ENCODE assay signal across 9 cellular contexts in the genomic region with DNA sequence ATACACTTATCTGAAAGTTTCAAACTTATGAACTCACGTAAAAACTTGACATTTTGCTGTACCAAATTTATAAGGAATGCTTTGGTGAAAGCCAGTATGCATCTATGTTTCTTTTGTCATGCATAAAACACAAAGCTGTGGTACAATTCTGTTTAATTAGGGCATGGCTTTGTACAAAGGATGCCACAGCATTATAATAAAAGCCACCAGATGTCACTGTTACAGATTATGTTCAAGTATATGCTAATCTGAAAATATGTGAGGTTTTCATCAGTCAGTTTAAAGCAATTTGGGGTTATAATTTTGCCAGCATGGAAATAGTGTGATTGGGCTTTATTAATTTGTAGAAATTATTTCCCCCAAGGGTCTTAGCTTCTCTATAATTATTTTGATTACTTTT.
A peak's percentile ranks its signal among the peaks of the same experiment; 100 is the strongest.
DNase-seq lines count a peak whose midpoint lies in the region; ATAC-seq, FAIRE-seq and TF ChIP-seq lines count a peak whose summit lies in the region.
"Had no signal": no experiment of that assay in that cellular context is flagged by ENCODE, and none has a peak within 500 bp of the region (broad histone marks: within the 10 kb centered on the region; RNA-seq: fewer than 3 reads in every experiment).

No MANE protein-coding gene starts in this region.

- H2BK20ac ChIP-seq in H1 (ENCODE audit: low read length) = no peak overlapping the region

- H3K4me2 ChIP-seq in MM.1S (ENCODE audit: low read depth, low read length) (no peak overlapping the region), H1 (ENCODE audit: insufficient read depth in 1 of 2, low read depth in 2 of 2, low read length in 2 of 2) (no peak overlapping the region)

- H3K36me3 ChIP-seq in MM.1S (replicated peaks; ENCODE audit: insufficient read depth, low read length) (no peaks in the 10 kb centered on the region), H1 (ENCODE audit: control insufficient read depth in 2 of 4, insufficient read depth in 4 of 4, low read length in 3 of 4) (no peaks in the 10 kb centered on the region)

- no peak overlapping the region for H2BK15ac ChIP-seq in H1 (ENCODE audit: low read length)

- H2BK5ac ChIP-seq in H1 (ENCODE audit: low read depth, low read length) = no peak overlapping the region

- TF ChIP-seq CTCF in MM.1S (IDR thresholded peaks at IDR 0.05; ENCODE audit: low read length) (peak; percentile 46), H1 (IDR thresholded peaks at IDR 0.05; ENCODE audit: control extremely low read depth in 1 of 3, insufficient read depth in 1 of 3, low read depth in 1 of 3, low read length in 3 of 3) (peak in 1 of 3 experiments; percentile 23; a peak in 1 of 4 replicates)

- no peak overlapping the region for H2BK120ac ChIP-seq in H1 (replicated peaks; ENCODE audit: low read depth, low read length)

- H4K20me1 ChIP-seq in MM.1S (ENCODE audit: insufficient read depth, low read length) (no peaks in the 10 kb centered on the region), H1 (replicated peaks in 1 of 2; ENCODE audit: control insufficient read depth in 1 of 2, insufficient read depth in 2 of 2, low read length in 2 of 2) (no peaks in the 10 kb centered on the region)

- TF ChIP-seq RAD21 in H1 (IDR thresholded peaks at IDR 0.05 in 1 of 2, conservative IDR thresholded peaks at IDR 0.05 in 1 of 2; ENCODE audit: low read depth in 2 of 2, low read length in 2 of 2) = peak in 1 of 2 experiments; percentile 2; a peak in 1 of 4 replicates

- H3K27ac ChIP-seq in MM.1S (ENCODE audit: low read length) (no peak overlapping the region), H1 (ENCODE audit: low read depth, low read length) (no peak overlapping the region)

- WGBS in H1 (ENCODE audit: extremely low coverage in 1 of 2, insufficient coverage in 1 of 2, insufficient read length in 1 of 2, insufficient replicate concordance in 2 of 2, low coverage in 1 of 2, low lambda C conversion rate in 2 of 2, missing lambda C conversion rate in 1 of 2), 2 experiments = 90% methylated on average over 1 of the region's 1 CpG; no CpG with 5 or more reads in 1 of the 2 experiments

- H3K23ac ChIP-seq in H1 (ENCODE audit: insufficient read length) = no peak overlapping the region

- DNase-seq in A172 (ENCODE audit: low spot score) (peak; percentile 16), MM.1S (peak; percentile 42), H1 (ENCODE audit: low read depth in 1 of 2, low spot score in 2 of 2) (no peak), mucosa of gallbladder (ENCODE audit: low spot score) (no peak), glomerular visceral epithelial cell (ENCODE audit: extremely low spot score) (no peak)
- DNase-seq: amniotic stem cell had no signal

- POLR2A ChIA-PET in H1 (lab: Charles Lee; ENCODE audit: partially characterized antibody) = no interaction called here

- H3K4me1 ChIP-seq in MM.1S (ENCODE audit: low read length) (no peaks in the 10 kb centered on the region), H1 (replicated peaks in 1 of 4; ENCODE audit: control insufficient read depth in 3 of 4, insufficient read depth in 4 of 4, low read length in 3 of 4) (no peaks in the 10 kb centered on the region)

- no peak for TF ChIP-seq EP300 in H1 (IDR thresholded peaks at IDR 0.05; ENCODE audit: borderline replicate concordance in 1 of 2, low read depth in 2 of 2, low read length in 2 of 2)

- H3K9ac ChIP-seq in MM.1S (ENCODE audit: low read length) (no peak overlapping the region), H1 (replicated peaks in 1 of 4; ENCODE audit: extremely low read depth in 1 of 4, low read depth in 3 of 4, low read length in 3 of 4) (no peak overlapping the region)

- H3K27me3 ChIP-seq in MM.1S (replicated peaks; ENCODE audit: insufficient read depth, low read length) (no peaks in the 10 kb centered on the region), H1 (replicated peaks in 1 of 4; ENCODE audit: control insufficient read depth in 3 of 4, extremely low read depth in 1 of 4, insufficient read depth in 3 of 4, low read length in 3 of 4) (no peaks in the 10 kb centered on the region)

- no peak overlapping the region for H4K91ac ChIP-seq in H1 (replicated peaks; ENCODE audit: insufficient read length, low read length)

- H3F3A ChIP-seq in MM.1S (ENCODE audit: insufficient read depth, low read length) = no peaks in the 10 kb centered on the region

- H3K14ac ChIP-seq in H1 (ENCODE audit: insufficient read length) = no peak overlapping the region

- H3K79me2 ChIP-seq in MM.1S (ENCODE audit: low read length) (no peaks in the 10 kb centered on the region), H1 (ENCODE audit: control insufficient read depth in 1 of 2, insufficient read depth in 2 of 2, low read length in 2 of 2) (no peaks in the 10 kb centered on the region)

- H3K4me3 ChIP-seq in MM.1S (ENCODE audit: low read length) (no peak overlapping the region), H1 (ENCODE audit: extremely low read depth in 1 of 4, insufficient read depth in 2 of 4, low read depth in 3 of 4, low read length in 4 of 4) (no peak overlapping the region)

- H2AK5ac ChIP-seq in H1 (ENCODE audit: low read depth, low read length) = no peak overlapping the region

- no peak for TF ChIP-seq POLR2A in H1 (IDR thresholded peaks at IDR 0.05; ENCODE audit: control extremely low read depth in 1 of 2, low read depth in 2 of 2, low read length in 2 of 2)

- no peak overlapping the region for H2BK12ac ChIP-seq in H1 (ENCODE audit: low read depth, low read length)

- no peak overlapping the region for H2AFZ ChIP-seq in MM.1S (ENCODE audit: low read length)
- H2AFZ ChIP-seq in H1 (ENCODE audit: low read length) = no peak overlapping the region

- H4K8ac ChIP-seq in H1 (ENCODE audit: extremely low read depth, insufficient read depth, low read length) = no peak overlapping the region

- no peaks in the 10 kb centered on the region for H3K9me2 ChIP-seq in MM.1S (replicated peaks; ENCODE audit: insufficient read depth, low read length)

- H4K5ac ChIP-seq in H1 (ENCODE audit: insufficient read length, low read depth, low read length) = no peak overlapping the region

- H3K79me1 ChIP-seq in H1 (ENCODE audit: low read depth, low read length) = no peaks in the 10 kb centered on the region

- no peak overlapping the region for H3K4ac ChIP-seq in H1 (replicated peaks; ENCODE audit: insufficient read length, low read depth, low read length)

- H3K56ac ChIP-seq in H1 (replicated peaks; ENCODE audit: insufficient read length, low read depth, low read length) = no peak overlapping the region

- CTCF ChIA-PET in H1 (lab: Charles Lee; ENCODE audit: partially characterized antibody) = interaction anchor here (0.8 to 3.7 kb wide), 9 partner anchors 12 to 235 kb away, joined by 3 to 8 read pairs (median 4); no protein-coding TSS in a partner anchor

- ATAC-seq in GM19043 (IDR thresholded peaks at IDR 0.05; ENCODE audit: low read depth, unreplicated experiment) (peak; percentile 51), HG02642 (IDR thresholded peaks at IDR 0.05; ENCODE audit: poor library complexity, unreplicated experiment) (no peak), GM18519 (IDR thresholded peaks at IDR 0.05; ENCODE audit: low FRiP score, unreplicated experiment) (no peak)

- H3K23me2 ChIP-seq in H1 (ENCODE audit: low read depth, low read length) = no peaks in the 10 kb centered on the region

- H3K18ac ChIP-seq in H1 (ENCODE audit: extremely low read depth, low read length) = no peak overlapping the region

- FAIRE-seq in H1 (lab: Jason Lieb, UNC) = peak; percentile 7

- H3K9me3 ChIP-seq in MM.1S (replicated peaks; ENCODE audit: insufficient read depth, low read length) (no peaks in the 10 kb centered on the region), H1 (ENCODE audit: insufficient read depth in 2 of 2, low read depth in 1 of 2, low read length in 1 of 2) (no peaks in the 10 kb centered on the region)

TF ChIP-seq in H1, 55 proteins besides CTCF, POLR2A, EP300 and RAD21:
- no peak for TF ChIP-seq HDAC2 (IDR thresholded peaks at IDR 0.05; ENCODE audit: borderline replicate concordance in 1 of 2, low read depth in 2 of 2, low read length in 2 of 2)
- TF ChIP-seq KDM4A (IDR thresholded peaks at IDR 0.05; ENCODE audit: low read depth, low read length, severe bottlenecking) = no peak
- no peak for TF ChIP-seq HDAC6 (IDR thresholded peaks at IDR 0.05; ENCODE audit: low read depth, low read length)
- TF ChIP-seq NRF1 (IDR thresholded peaks at IDR 0.05; ENCODE audit: low read depth, low read length) = no peak

Comparison
In these comparisons a context has a peak if more than half of its experiments do, and no peak if none do; other contexts are left out.
1. DNase-seq: peak in A172 (single experiment) and MM.1S (single experiment); none in H1 (0 of 2), mucosa of gallbladder (single experiment) and glomerular visceral epithelial cell (single experiment).